8 cellular contexts compared by ENCODE assay signal in the genomic region with DNA sequence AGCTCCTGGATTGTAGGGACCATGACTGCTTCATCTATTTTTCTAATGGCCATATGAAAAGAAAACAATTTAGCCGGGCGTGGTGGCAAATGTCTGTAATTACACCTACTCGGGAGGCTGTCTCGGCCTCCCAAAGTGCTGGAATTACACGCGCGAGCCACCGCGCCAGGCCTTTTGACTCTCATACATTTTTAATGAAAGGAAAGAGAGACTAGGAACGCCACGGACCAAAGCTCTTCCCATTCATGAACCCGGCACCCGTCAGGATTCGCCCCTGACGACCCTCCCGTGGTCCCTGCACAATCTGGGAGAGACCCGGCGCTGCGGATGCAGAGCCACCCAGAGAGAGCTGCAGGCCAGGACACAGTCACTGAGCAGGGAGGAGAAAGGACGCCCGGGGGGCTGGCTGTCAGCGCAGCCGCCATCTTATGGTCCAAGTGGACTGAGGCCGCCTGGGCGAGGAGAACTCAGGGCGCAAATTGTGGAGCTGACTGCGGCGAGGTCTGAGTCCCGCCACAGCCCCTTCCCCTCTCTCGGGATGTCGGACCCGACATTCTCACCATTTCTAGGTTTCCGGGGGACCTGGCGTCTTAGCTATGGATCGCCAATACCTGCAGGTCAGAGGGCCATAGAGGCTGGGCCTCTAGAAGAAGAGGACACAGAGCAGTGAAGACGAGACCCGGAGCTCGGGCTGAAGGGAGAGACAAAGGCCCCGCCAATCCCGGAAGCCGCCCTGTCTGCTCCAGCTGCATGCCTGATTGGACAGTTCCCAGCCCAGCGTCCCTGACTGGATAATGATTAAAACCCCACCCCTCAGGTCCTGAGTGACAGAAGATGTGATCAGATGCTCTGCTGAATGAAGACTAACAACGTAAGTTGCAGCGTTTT. TPM values are rescaled to one million over a fixed set of nuclear protein-coding genes. Genes with fewer than 3 reads are reported as not detected.
DNase-seq lines count a peak whose midpoint lies in the region; ATAC-seq, FAIRE-seq and TF ChIP-seq lines count a peak whose summit lies in the region.

ZNF681 (minus strand) TSS at position 705 of the 888 bp plus-strand sequence; CDS start at position 563, 142 bp downstream.

- DNase-seq in GM12891 (ENCODE audit: insufficient read length, low spot score) (peak; percentile 58), NCI-H1930 (lab: John Stamatoyannopoulos, UW) (peak; percentile 60 to 73), colonic mucosa (peak; percentile 94), left colon (peak; percentile 89 to 92), LoVo (ENCODE audit: low spot score) (no peak)
- DNase-seq in activated CD4-positive, alpha-beta T cell treated with anti-CD3 and anti-CD28 coated beads for 1 hour, result peak; percentile 75
- peak; percentile 92 for DNase-seq in stimulated activated CD4-positive, alpha-beta T cell treated with anti-CD3 and anti-CD28 coated beads, Interleukin-1b, Interleukin-23, amount 100 ng/mL, for 48 hours

- peak within 1 kb of the TSS; percentile 42 for H3K4me3 ChIP-seq in colonic mucosa

- peak; percentile 79 for FAIRE-seq in GM12891 (lab: Jason Lieb, UNC)

- intact Hi-C loops in colonic mucosa (cut with DNase I) (no loop called here), left colon (cut with DNase I, micrococcal nuclease) (no loop called here)

- no peaks in the 10 kb centered on the region for H3K36me3 ChIP-seq in colonic mucosa

- TF ChIP-seq CTCF in colonic mucosa (IDR thresholded peaks at IDR 0.05), result peak; percentile 16

- no peaks in the 10 kb centered on the region for H3K4me1 ChIP-seq in colonic mucosa

- H3K9ac ChIP-seq in colonic mucosa (ENCODE audit: low read depth in 2 of 2, low read length in 2 of 2), result peak within 1 kb of the TSS; percentile 68 to 73

- peak; percentile 66; the same call in 1 of the 2 replicates for TF ChIP-seq POLR2A in GM12891 (IDR thresholded peaks at IDR 0.05; ENCODE audit: low read depth, low read length)

- no peaks in the 10 kb centered on the region for H3K9me3 ChIP-seq in colonic mucosa

- ATAC-seq in HG02759 (IDR thresholded peaks at IDR 0.05; ENCODE audit: unreplicated experiment) (peak; percentile 76), left colon (peak; percentile 80)

- H3K27me3 ChIP-seq in colonic mucosa, result no peaks in the 10 kb centered on the region

- H3K27ac ChIP-seq in colonic mucosa, result peak within 1 kb of the TSS; percentile 0

TF ChIP-seq in GM12891, 5 proteins besides CTCF, POLR2A, EP300 and RAD21:
- TF ChIP-seq TAF1 (IDR thresholded peaks at IDR 0.05; ENCODE audit: low read depth, low read length) (peak; percentile 19; the same call in 1 of the 2 replicates), POLR2AphosphoS5 (IDR thresholded peaks at IDR 0.05; ENCODE audit: low read depth, low read length) (no peak; the same call in 1 of the 2 replicates), PAX5 (IDR thresholded peaks at IDR 0.05; ENCODE audit: insufficient read depth, low read length, severe bottlenecking) (no peak), POU2F2 (IDR thresholded peaks at IDR 0.05; ENCODE audit: low read depth, low read length) (no peak)

RNA-seq across cellular contexts. Expression of gene ZNF681, which starts in this region (rescaled TPM):
- polyA plus RNA-seq in GM12891 (2012; ENCODE audit: low read depth, missing spikeins), result 0.59 TPM
- total RNA-seq in colonic mucosa, result 1 to 10 TPM; 2.9 to 3.2 TPM
- 1 to 10 TPM; 3.1 TPM for total RNA-seq in left colon
